In the genomic region with DNA sequence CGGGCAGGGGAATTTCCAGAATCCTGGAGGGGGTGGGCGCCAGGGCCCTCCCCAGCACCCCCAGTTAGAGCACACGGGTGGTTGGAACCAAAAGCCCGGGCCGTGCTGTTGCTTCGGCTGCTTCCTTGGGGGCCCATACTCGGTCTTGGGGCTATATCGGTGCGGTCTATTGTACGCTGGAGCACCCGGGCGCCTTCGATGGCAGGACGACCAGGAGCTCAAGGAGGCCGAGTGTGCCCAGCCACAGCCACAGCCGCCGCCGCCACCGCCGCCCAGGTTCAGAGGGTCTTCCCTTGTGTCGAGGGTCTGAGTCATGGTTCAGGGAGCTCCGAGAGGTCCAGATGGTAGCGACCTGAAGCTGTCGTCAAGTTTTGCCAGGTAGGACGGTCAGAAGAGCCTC, we compare ENCODE assay signal across 30 cellular contexts. TPM values are rescaled to one million over a fixed set of nuclear protein-coding genes. Genes with fewer than 3 reads are reported as not detected.
"Had no signal": no experiment of that assay in that cellular context is flagged by ENCODE, and none has a peak within 500 bp of the region (broad histone marks: within the 10 kb centered on the region; RNA-seq: fewer than 3 reads in every experiment).

No MANE protein-coding gene starts in this region.

- ATAC-seq: activated CD4-positive, CD25-positive, alpha-beta regulatory T cell treated with anti-CD3 and anti-CD28 coated beads, Interleukin-2, amount 50 U/mL, for 24 hours; activated CD8-positive, alpha-beta T cell treated with anti-CD3 and anti-CD28 coated beads for 36 hours; activated T-cell treated with anti-CD3 and anti-CD28 coated beads, Interleukin-2, amount 50 U/mL, for 4 hours; activated T-helper 17 cell treated with anti-CD3 and anti-CD28 coated beads, Interleukin-2, amount 50 U/mL, for 72 hours; effector memory CD8-positive, alpha-beta T cell; foreskin keratinocyte; gastrocnemius medialis; T-cell had no signal

- DNase-seq: activated B cell treated with CpG ODN at 0.5 μM for 24 hours; activated CD4-positive, alpha-beta T cell treated with anti-CD3 and anti-CD28 coated beads, Interleukin-2, amount 50 U/mL, for 1 hour; activated CD8-positive, alpha-beta memory T cell treated with anti-CD3 and anti-CD28 coated beads for 24 hours; activated CD8-positive, alpha-beta T cell treated with anti-CD3 and anti-CD28 coated beads for 36 hours; activated effector memory CD4-positive, alpha-beta T cell treated with Interleukin-2 at 50 U/mL for 16 hours; activated gamma-delta T cell treated with Interleukin-2 at 50 U/mL for 16 hours; activated naive CD4-positive, alpha-beta T cell treated with anti-CD3 and anti-CD28 coated beads, Interleukin-2, amount 50 U/mL, for 16 hours; activated naive CD4-positive, alpha-beta T cell treated with Interleukin-2 at 50 U/mL for 16 hours; activated T-cell treated with anti-CD3 and anti-CD28 coated beads, Interleukin-2, amount 50 U/mL, for 4 hours; amniotic stem cell; anterior cingulate cortex; caudate nucleus; cortex of kidney; dermis blood vessel endothelial cell; effector CD4-positive, alpha-beta T cell; effector memory CD8-positive, alpha-beta T cell; foreskin keratinocyte; gastrocnemius medialis; SW 1271; T1000; WERI-Rb-1 had no signal

- H3K27ac Mint-ChIP-seq: activated B cell treated with CpG ODN at 0.5 μM for 24 hours; activated CD8-positive, alpha-beta T cell treated with anti-CD3 and anti-CD28 coated beads for 36 hours; activated naive CD8-positive, alpha-beta T cell; activated T-helper 17 cell treated with anti-CD3 and anti-CD28 coated beads, Interleukin-2, amount 50 U/mL, for 72 hours; effector memory CD8-positive, alpha-beta T cell; T-cell; T-helper 1 cell treated with Interleukin-12 subunit alpha and Interleukin-12 subunit beta and Interleukin-4 antibody, amounts not matched to agents 30 μg/mL and 1 μg/mL, for 36 hours; T-helper 2 cell treated with Interferon-gamma antibody and Interleukin-4, amounts not matched to agents 5 μg/mL and 100 μg/mL, for 36 hours had no signal

- H3K27me3 Mint-ChIP-seq: activated B cell treated with CpG ODN at 0.5 μM for 24 hours; activated naive CD8-positive, alpha-beta T cell had no signal

- H3K9me3 ChIP-seq: body of pancreas, esophagus muscularis mucosa, gastrocnemius medialis had no signal

- H3K36me3 ChIP-seq: esophagus muscularis mucosa, gastrocnemius medialis, WERI-Rb-1 had no signal

- H3K27ac ChIP-seq: body of pancreas, esophagus muscularis mucosa, foreskin keratinocyte, gastrocnemius medialis, WERI-Rb-1 had no signal

- H3K9me3 Mint-ChIP-seq: activated B cell treated with CpG ODN at 0.5 μM for 24 hours; activated CD8-positive, alpha-beta T cell treated with anti-CD3 and anti-CD28 coated beads for 36 hours; activated T-cell treated with anti-CD3 and anti-CD28 coated beads, Interleukin-2, amount 50 U/mL, for 4 hours; activated T-helper 17 cell treated with anti-CD3 and anti-CD28 coated beads, Interleukin-2, amount 50 U/mL, for 72 hours; effector memory CD8-positive, alpha-beta T cell; T-cell; T-helper 1 cell treated with Interleukin-12 subunit alpha and Interleukin-12 subunit beta and Interleukin-4 antibody, amounts not matched to agents 30 μg/mL and 1 μg/mL, for 36 hours; T-helper 2 cell treated with Interferon-gamma antibody and Interleukin-4, amounts not matched to agents 5 μg/mL and 100 μg/mL, for 36 hours had no signal

- H3K4me3 Mint-ChIP-seq: activated B cell treated with CpG ODN at 0.5 μM for 24 hours; activated CD8-positive, alpha-beta T cell treated with anti-CD3 and anti-CD28 coated beads for 36 hours; activated naive CD8-positive, alpha-beta T cell; activated T-cell treated with anti-CD3 and anti-CD28 coated beads, Interleukin-2, amount 50 U/mL, for 4 hours; activated T-helper 17 cell treated with anti-CD3 and anti-CD28 coated beads, Interleukin-2, amount 50 U/mL, for 72 hours; effector memory CD8-positive, alpha-beta T cell; T-cell; T-helper 1 cell treated with Interleukin-12 subunit alpha and Interleukin-12 subunit beta and Interleukin-4 antibody, amounts not matched to agents 30 μg/mL and 1 μg/mL, for 36 hours; T-helper 2 cell treated with Interferon-gamma antibody and Interleukin-4, amounts not matched to agents 5 μg/mL and 100 μg/mL, for 36 hours had no signal

- H3K27me3 ChIP-seq: body of pancreas, esophagus muscularis mucosa, foreskin keratinocyte, gastrocnemius medialis had no signal

- H3K36me3 Mint-ChIP-seq: activated naive CD8-positive, alpha-beta T cell; T-cell had no signal

- H3K4me1 Mint-ChIP-seq: activated B cell treated with CpG ODN at 0.5 μM for 24 hours; activated T-helper 17 cell treated with anti-CD3 and anti-CD28 coated beads, Interleukin-2, amount 50 U/mL, for 72 hours; T-cell had no signal

- H3K4me3 ChIP-seq: body of pancreas, esophagus muscularis mucosa, gastrocnemius medialis had no signal

- H3K4me1 ChIP-seq: body of pancreas, esophagus muscularis mucosa, foreskin keratinocyte, gastrocnemius medialis had no signal

RNA-seq across cellular contexts. Expression of gene CCER1, which starts 0.5 kb away (rescaled TPM):
- total RNA-seq: activated B cell treated with CpG ODN at 0.5 μM for 24 hours; activated CD8-positive, alpha-beta T cell treated with anti-CD3 and anti-CD28 coated beads for 36 hours; activated T-cell treated with anti-CD3 and anti-CD28 coated beads, Interleukin-2, amount 50 U/mL, for 4 hours; activated T-helper 17 cell treated with anti-CD3 and anti-CD28 coated beads, Interleukin-2, amount 50 U/mL, for 72 hours; body of pancreas; chondrocyte; dermis blood vessel endothelial cell; esophagus muscularis mucosa; foreskin keratinocyte; gastrocnemius medialis; T-cell had no signal

RNA-seq across cellular contexts. Expression of gene EPYC, which starts 50.3 kb away (rescaled TPM):
- total RNA-seq: activated B cell treated with CpG ODN at 0.5 μM for 24 hours; activated CD8-positive, alpha-beta T cell treated with anti-CD3 and anti-CD28 coated beads for 36 hours; activated T-cell treated with anti-CD3 and anti-CD28 coated beads, Interleukin-2, amount 50 U/mL, for 4 hours; activated T-helper 17 cell treated with anti-CD3 and anti-CD28 coated beads, Interleukin-2, amount 50 U/mL, for 72 hours; body of pancreas; chondrocyte; dermis blood vessel endothelial cell; esophagus muscularis mucosa; foreskin keratinocyte; gastrocnemius medialis; T-cell had no signal
